15 cellular contexts compared by ENCODE assay signal in genomic region chr6:153424719-153425400, GRCh38.
"Had no signal": no experiment of that assay in that cellular context is flagged by ENCODE, and none has a peak within 500 bp of the region (broad histone marks: within the 10 kb centered on the region; RNA-seq: fewer than 3 reads in every experiment).

No MANE protein-coding gene starts in this region.

- H3K36me3 ChIP-seq: breast epithelium, heart left ventricle, neutrophil, transverse colon had no signal

- H3K27ac ChIP-seq: breast epithelium, heart left ventricle, neutrophil, skin epidermis, transverse colon had no signal

- H3K9me3 ChIP-seq: breast epithelium, heart left ventricle, neutrophil, transverse colon had no signal

- H3K4me3 ChIP-seq: breast epithelium, heart left ventricle, skin epidermis, transverse colon had no signal

- H3K27me3 ChIP-seq: breast epithelium, heart left ventricle, neutrophil, transverse colon had no signal

- DNase-seq: activated CD4-positive, alpha-beta T cell treated with anti-CD3 and anti-CD28 coated beads, Interleukin-2, amount 10 ng/mL, durations not matched to agents 7 days and 5 days; activated CD8-positive, alpha-beta memory T cell treated with anti-CD3 and anti-CD28 coated beads, Interleukin-2, amount 50 U/mL, for 48 hours; activated gamma-delta T cell treated with Interleukin-2 at 50 U/mL for 16 hours; amniotic stem cell; endodermal cell; foreskin melanocyte; heart left ventricle; naive thymus-derived CD4-positive, alpha-beta T cell; stimulated activated CD4-positive, alpha-beta T cell treated with anti-CD3 and anti-CD28 coated beads, Interleukin-15, amount 100 ng/mL, for 24 hours; stimulated activated CD4-positive, alpha-beta T cell treated with anti-CD3 and anti-CD28 coated beads, Interleukin-4, amount 100 ng/mL, for 1 hour; stimulated activated naive CD4-positive, alpha-beta T cell treated with Interleukin-2 at 50 U/mL for 16 hours; transverse colon had no signal

- H3K4me1 ChIP-seq: breast epithelium, heart left ventricle, transverse colon had no signal
